In the genomic region with DNA sequence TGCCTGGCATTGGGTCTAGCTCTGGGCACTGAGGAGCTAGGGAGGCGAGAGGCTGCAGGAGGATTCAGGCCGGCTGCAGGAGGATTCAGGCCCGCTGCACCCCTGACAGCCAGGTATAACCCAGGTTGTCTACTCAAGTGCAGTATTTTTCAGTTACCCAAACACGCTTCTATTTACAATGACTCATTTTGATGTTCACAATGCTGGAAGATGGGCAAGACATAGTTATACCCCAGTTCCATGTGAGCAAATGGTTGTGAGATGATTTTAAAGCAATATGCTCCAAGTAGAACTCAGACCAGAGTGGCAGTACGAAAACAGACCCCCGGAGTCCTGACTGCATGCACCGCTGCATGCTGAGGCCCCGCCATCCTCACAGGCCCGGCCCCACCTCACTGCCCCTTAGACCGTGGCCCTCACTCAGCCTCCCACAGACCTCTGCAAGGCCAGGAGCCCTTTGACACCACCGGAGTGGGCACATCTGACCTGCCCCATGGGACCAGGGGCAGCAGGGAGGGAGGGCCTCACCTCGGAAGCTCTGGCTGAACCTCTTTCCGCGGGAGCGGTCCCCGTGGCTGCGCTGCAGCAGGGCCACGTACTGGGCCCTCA, we compare ENCODE assay signal across 3 cellular contexts.
TF ChIP-seq lines count a peak whose summit lies in the region.

No MANE protein-coding gene starts in this region.

TF ChIP-seq in SK-N-SH treated with all-trans-retinoic acid at 6 μM for 48 hours, 23 proteins besides CTCF, POLR2A, EP300 and RAD21 (continued from another document and continues in another):
- TF ChIP-seq ZC3H10 (CRISPR knock-in tag; IDR thresholded peaks at IDR 0.05): no peak
- no peak for TF ChIP-seq RARB (CRISPR knock-in tag; IDR thresholded peaks at IDR 0.05)
- no peak for TF ChIP-seq GLIS3 (CRISPR knock-in tag; IDR thresholded peaks at IDR 0.05)
- TF ChIP-seq ZNF565 (CRISPR knock-in tag; conservative IDR thresholded peaks at IDR 0.05; ENCODE audit: low read depth): no peak
- TF ChIP-seq, protein P1, sequence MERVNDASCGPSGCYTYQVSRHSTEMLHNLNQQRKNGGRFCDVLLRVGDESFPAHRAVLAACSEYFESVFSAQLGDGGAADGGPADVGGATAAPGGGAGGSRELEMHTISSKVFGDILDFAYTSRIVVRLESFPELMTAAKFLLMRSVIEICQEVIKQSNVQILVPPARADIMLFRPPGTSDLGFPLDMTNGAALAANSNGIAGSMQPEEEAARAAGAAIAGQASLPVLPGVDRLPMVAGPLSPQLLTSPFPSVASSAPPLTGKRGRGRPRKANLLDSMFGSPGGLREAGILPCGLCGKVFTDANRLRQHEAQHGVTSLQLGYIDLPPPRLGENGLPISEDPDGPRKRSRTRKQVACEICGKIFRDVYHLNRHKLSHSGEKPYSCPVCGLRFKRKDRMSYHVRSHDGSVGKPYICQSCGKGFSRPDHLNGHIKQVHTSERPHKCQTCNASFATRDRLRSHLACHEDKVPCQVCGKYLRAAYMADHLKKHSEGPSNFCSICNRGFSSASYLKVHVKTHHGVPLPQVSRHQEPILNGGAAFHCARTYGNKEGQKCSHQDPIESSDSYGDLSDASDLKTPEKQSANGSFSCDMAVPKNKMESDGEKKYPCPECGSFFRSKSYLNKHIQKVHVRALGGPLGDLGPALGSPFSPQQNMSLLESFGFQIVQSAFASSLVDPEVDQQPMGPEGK (CRISPR knock-in tag; IDR thresholded peaks at IDR 0.05; ENCODE audit: borderline replicate concordance): no peak
- TF ChIP-seq BACH2 (CRISPR knock-in tag; IDR thresholded peaks at IDR 0.05; ENCODE audit: borderline replicate concordance): no peak
- TF ChIP-seq ZFP30 (CRISPR knock-in tag; IDR thresholded peaks at IDR 0.05): no peak
- TF ChIP-seq, protein P2, sequence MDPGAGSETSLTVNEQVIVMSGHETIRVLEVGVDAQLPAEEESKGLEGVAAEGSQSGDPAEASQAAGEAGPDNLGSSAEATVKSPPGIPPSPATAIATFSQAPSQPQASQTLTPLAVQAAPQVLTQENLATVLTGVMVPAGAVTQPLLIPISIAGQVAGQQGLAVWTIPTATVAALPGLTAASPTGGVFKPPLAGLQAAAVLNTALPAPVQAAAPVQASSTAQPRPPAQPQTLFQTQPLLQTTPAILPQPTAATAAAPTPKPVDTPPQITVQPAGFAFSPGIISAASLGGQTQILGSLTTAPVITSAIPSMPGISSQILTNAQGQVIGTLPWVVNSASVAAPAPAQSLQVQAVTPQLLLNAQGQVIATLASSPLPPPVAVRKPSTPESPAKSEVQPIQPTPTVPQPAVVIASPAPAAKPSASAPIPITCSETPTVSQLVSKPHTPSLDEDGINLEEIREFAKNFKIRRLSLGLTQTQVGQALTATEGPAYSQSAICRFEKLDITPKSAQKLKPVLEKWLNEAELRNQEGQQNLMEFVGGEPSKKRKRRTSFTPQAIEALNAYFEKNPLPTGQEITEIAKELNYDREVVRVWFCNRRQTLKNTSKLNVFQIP (CRISPR knock-in tag; IDR thresholded peaks at IDR 0.05; ENCODE audit: borderline replicate concordance, low read depth): no peak
- TF ChIP-seq, protein P3, sequence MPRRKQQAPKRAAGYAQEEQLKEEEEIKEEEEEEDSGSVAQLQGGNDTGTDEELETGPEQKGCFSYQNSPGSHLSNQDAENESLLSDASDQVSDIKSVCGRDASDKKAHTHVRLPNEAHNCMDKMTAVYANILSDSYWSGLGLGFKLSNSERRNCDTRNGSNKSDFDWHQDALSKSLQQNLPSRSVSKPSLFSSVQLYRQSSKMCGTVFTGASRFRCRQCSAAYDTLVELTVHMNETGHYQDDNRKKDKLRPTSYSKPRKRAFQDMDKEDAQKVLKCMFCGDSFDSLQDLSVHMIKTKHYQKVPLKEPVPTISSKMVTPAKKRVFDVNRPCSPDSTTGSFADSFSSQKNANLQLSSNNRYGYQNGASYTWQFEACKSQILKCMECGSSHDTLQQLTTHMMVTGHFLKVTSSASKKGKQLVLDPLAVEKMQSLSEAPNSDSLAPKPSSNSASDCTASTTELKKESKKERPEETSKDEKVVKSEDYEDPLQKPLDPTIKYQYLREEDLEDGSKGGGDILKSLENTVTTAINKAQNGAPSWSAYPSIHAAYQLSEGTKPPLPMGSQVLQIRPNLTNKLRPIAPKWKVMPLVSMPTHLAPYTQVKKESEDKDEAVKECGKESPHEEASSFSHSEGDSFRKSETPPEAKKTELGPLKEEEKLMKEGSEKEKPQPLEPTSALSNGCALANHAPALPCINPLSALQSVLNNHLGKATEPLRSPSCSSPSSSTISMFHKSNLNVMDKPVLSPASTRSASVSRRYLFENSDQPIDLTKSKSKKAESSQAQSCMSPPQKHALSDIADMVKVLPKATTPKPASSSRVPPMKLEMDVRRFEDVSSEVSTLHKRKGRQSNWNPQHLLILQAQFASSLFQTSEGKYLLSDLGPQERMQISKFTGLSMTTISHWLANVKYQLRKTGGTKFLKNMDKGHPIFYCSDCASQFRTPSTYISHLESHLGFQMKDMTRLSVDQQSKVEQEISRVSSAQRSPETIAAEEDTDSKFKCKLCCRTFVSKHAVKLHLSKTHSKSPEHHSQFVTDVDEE (CRISPR knock-in tag; IDR thresholded peaks at IDR 0.05): no peak
- TF ChIP-seq OSR1 (CRISPR knock-in tag; IDR thresholded peaks at IDR 0.05): no peak
- TF ChIP-seq ESRRG (CRISPR knock-in tag; IDR thresholded peaks at IDR 0.05): no peak

TF ChIP-seq in SK-N-SH, 30 proteins besides CTCF, POLR2A, EP300 and RAD21:
- TF ChIP-seq, protein P4, sequence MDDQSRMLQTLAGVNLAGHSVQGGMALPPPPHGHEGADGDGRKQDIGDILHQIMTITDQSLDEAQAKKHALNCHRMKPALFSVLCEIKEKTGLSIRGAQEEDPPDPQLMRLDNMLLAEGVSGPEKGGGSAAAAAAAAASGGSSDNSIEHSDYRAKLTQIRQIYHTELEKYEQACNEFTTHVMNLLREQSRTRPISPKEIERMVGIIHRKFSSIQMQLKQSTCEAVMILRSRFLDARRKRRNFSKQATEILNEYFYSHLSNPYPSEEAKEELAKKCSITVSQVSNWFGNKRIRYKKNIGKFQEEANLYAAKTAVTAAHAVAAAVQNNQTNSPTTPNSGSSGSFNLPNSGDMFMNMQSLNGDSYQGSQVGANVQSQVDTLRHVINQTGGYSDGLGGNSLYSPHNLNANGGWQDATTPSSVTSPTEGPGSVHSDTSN (IDR thresholded peaks at IDR 0.05): no peak
- TF ChIP-seq ZBTB33 (IDR thresholded peaks at IDR 0.05; ENCODE audit: borderline replicate concordance, low read depth) (no peak), SIN3A (IDR thresholded peaks at IDR 0.05; ENCODE audit: borderline replicate concordance, low read depth, low read length) (no peak), RFX5 (IDR thresholded peaks at IDR 0.05; ENCODE audit: low read length) (no peak), RCOR1 (IDR thresholded peaks at IDR 0.05; ENCODE audit: low read length) (no peak), TCF12 (IDR thresholded peaks at IDR 0.05) (no peak)
- TF ChIP-seq, protein P5, sequence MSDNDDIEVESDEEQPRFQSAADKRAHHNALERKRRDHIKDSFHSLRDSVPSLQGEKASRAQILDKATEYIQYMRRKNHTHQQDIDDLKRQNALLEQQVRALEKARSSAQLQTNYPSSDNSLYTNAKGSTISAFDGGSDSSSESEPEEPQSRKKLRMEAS (IDR thresholded peaks at IDR 0.05; ENCODE audit: low read depth): no peak
- TF ChIP-seq, protein P6, sequence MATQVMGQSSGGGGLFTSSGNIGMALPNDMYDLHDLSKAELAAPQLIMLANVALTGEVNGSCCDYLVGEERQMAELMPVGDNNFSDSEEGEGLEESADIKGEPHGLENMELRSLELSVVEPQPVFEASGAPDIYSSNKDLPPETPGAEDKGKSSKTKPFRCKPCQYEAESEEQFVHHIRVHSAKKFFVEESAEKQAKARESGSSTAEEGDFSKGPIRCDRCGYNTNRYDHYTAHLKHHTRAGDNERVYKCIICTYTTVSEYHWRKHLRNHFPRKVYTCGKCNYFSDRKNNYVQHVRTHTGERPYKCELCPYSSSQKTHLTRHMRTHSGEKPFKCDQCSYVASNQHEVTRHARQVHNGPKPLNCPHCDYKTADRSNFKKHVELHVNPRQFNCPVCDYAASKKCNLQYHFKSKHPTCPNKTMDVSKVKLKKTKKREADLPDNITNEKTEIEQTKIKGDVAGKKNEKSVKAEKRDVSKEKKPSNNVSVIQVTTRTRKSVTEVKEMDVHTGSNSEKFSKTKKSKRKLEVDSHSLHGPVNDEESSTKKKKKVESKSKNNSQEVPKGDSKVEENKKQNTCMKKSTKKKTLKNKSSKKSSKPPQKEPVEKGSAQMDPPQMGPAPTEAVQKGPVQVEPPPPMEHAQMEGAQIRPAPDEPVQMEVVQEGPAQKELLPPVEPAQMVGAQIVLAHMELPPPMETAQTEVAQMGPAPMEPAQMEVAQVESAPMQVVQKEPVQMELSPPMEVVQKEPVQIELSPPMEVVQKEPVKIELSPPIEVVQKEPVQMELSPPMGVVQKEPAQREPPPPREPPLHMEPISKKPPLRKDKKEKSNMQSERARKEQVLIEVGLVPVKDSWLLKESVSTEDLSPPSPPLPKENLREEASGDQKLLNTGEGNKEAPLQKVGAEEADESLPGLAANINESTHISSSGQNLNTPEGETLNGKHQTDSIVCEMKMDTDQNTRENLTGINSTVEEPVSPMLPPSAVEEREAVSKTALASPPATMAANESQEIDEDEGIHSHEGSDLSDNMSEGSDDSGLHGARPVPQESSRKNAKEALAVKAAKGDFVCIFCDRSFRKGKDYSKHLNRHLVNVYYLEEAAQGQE (IDR thresholded peaks at IDR 0.05; ENCODE audit: low read depth, low read length): no peak

TF ChIP-seq in WTC11, 78 proteins besides CTCF, POLR2A, EP300 and RAD21 (continued from another document):
- TF ChIP-seq JUN (CRISPR knock-in tag; IDR thresholded peaks at IDR 0.05) (0 out of 2 replicates have a peak, but pooled peaks have one; percentile 19), NFYB (CRISPR knock-in tag; conservative IDR thresholded peaks at IDR 0.05; ENCODE audit: low read depth) (0 out of 2 replicates have a peak, but pooled peaks have one; percentile 8)
- TF ChIP-seq, protein P7, sequence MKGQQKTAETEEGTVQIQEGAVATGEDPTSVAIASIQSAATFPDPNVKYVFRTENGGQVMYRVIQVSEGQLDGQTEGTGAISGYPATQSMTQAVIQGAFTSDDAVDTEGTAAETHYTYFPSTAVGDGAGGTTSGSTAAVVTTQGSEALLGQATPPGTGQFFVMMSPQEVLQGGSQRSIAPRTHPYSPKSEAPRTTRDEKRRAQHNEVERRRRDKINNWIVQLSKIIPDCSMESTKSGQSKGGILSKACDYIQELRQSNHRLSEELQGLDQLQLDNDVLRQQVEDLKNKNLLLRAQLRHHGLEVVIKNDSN (CRISPR knock-in tag; IDR thresholded peaks at IDR 0.05): no peak
